Comparison of ENCODE assay signal across 31 cellular contexts in genomic region chr2:74046441-74046840, GRCh38.
"Had no signal": no experiment of that assay in that cellular context is flagged by ENCODE, and none has a peak within 500 bp of the region (broad histone marks: within the 10 kb centered on the region; RNA-seq: fewer than 3 reads in every experiment).

No MANE protein-coding gene starts in this region.

- H3K9me3 ChIP-seq: adrenal gland, body of pancreas, esophagus squamous epithelium, gastroesophageal sphincter had no signal

- H3K9me3 Mint-ChIP-seq: activated CD4-positive, alpha-beta memory T cell treated with anti-CD3 and anti-CD28 coated beads, Interleukin-2, amount 10 ng/mL, durations not matched to agents 7 days and 5 days; activated CD4-positive, alpha-beta T cell treated with anti-CD3 and anti-CD28 coated beads, Interleukin-2, amount 10 ng/mL, durations not matched to agents 7 days and 5 days; activated naive CD8-positive, alpha-beta T cell treated with anti-CD3 and anti-CD28 coated beads for 36 hours; activated naive CD8-positive, alpha-beta T cell treated with anti-CD3 and anti-CD28 coated beads, Interleukin-2, amount 50 U/mL, for 24 hours; activated T-helper 1 cell treated with anti-CD3 and anti-CD28 coated beads, Interleukin-12 subunit alpha, Interleukin-12 subunit beta, Interleukin-2, Interleukin-4 antibody, amounts not matched to agents 30 ng/mL and 10 ng/mL and 1 ng/mL, durations not matched to agents 14 hours and 24 hours and 36 hours; effector memory CD8-positive, alpha-beta T cell had no signal

- DNase-seq: activated CD4-positive, alpha-beta memory T cell treated with anti-CD3 and anti-CD28 coated beads, Interleukin-2, amount 10 ng/mL, durations not matched to agents 7 days and 5 days; activated CD4-positive, alpha-beta T cell treated with anti-CD3 and anti-CD28 coated beads for 1 hour; activated CD4-positive, alpha-beta T cell treated with anti-CD3 and anti-CD28 coated beads for 4 hours; activated CD4-positive, alpha-beta T cell treated with anti-CD3 and anti-CD28 coated beads, Interleukin-2, amount 10 ng/mL, durations not matched to agents 7 days and 5 days; activated CD4-positive, alpha-beta T cell treated with anti-CD3 and anti-CD28 coated beads, Interleukin-2, amount 50 U/mL, for 4 hours; activated gamma-delta T cell; activated naive CD4-positive, alpha-beta T cell; activated naive CD4-positive, alpha-beta T cell treated with anti-CD3 and anti-CD28 coated beads, Interleukin-2, amount 50 U/mL, for 16 hours; activated naive CD8-positive, alpha-beta T cell treated with anti-CD3 and anti-CD28 coated beads for 36 hours; activated naive CD8-positive, alpha-beta T cell treated with anti-CD3 and anti-CD28 coated beads, Interleukin-2, amount 50 U/mL, for 24 hours; activated T-cell treated with anti-CD3 and anti-CD28 coated beads, Interleukin-2, amount 50 U/mL, for 1 hour; activated T-cell treated with anti-CD3 and anti-CD28 coated beads, Interleukin-2, amount 50 U/mL, for 48 hours; adrenal gland; amygdala; aorta; body of pancreas; caudate nucleus; cortex of kidney; dermis blood vessel endothelial cell; effector CD4-positive, alpha-beta T cell; effector memory CD8-positive, alpha-beta T cell; esophagus squamous epithelium; foreskin melanocyte; head of caudate nucleus; T-helper 2 cell had no signal

- H3K27ac ChIP-seq: adrenal gland, body of pancreas, epithelial cell of prostate, gastroesophageal sphincter had no signal

- H3K27me3 ChIP-seq: adrenal gland, body of pancreas, esophagus squamous epithelium, gastroesophageal sphincter had no signal

- H3K4me1 ChIP-seq: adrenal gland, body of pancreas had no signal

- H3K27ac Mint-ChIP-seq: activated CD4-positive, alpha-beta memory T cell treated with anti-CD3 and anti-CD28 coated beads, Interleukin-2, amount 10 ng/mL, durations not matched to agents 7 days and 5 days; activated CD4-positive, alpha-beta T cell treated with anti-CD3 and anti-CD28 coated beads, Interleukin-2, amount 10 ng/mL, durations not matched to agents 7 days and 5 days; activated naive CD8-positive, alpha-beta T cell treated with anti-CD3 and anti-CD28 coated beads, Interleukin-2, amount 50 U/mL, for 24 hours had no signal

- H3K4me3 ChIP-seq: adrenal gland, body of pancreas, esophagus squamous epithelium, gastroesophageal sphincter had no signal

- H3K4me3 Mint-ChIP-seq: activated CD4-positive, alpha-beta memory T cell treated with anti-CD3 and anti-CD28 coated beads, Interleukin-2, amount 10 ng/mL, durations not matched to agents 7 days and 5 days; activated CD4-positive, alpha-beta T cell treated with anti-CD3 and anti-CD28 coated beads, Interleukin-2, amount 10 ng/mL, durations not matched to agents 7 days and 5 days; activated naive CD8-positive, alpha-beta T cell treated with anti-CD3 and anti-CD28 coated beads for 36 hours; activated naive CD8-positive, alpha-beta T cell treated with anti-CD3 and anti-CD28 coated beads, Interleukin-2, amount 50 U/mL, for 24 hours; activated T-helper 1 cell treated with anti-CD3 and anti-CD28 coated beads, Interleukin-12 subunit alpha, Interleukin-12 subunit beta, Interleukin-2, Interleukin-4 antibody, amounts not matched to agents 30 ng/mL and 10 ng/mL and 1 ng/mL, durations not matched to agents 14 hours and 24 hours and 36 hours; effector memory CD8-positive, alpha-beta T cell had no signal

- H3K27me3 Mint-ChIP-seq: activated CD4-positive, alpha-beta memory T cell treated with anti-CD3 and anti-CD28 coated beads, Interleukin-2, amount 10 ng/mL, durations not matched to agents 7 days and 5 days; activated CD4-positive, alpha-beta T cell treated with anti-CD3 and anti-CD28 coated beads, Interleukin-2, amount 10 ng/mL, durations not matched to agents 7 days and 5 days; activated naive CD8-positive, alpha-beta T cell treated with anti-CD3 and anti-CD28 coated beads for 36 hours; activated naive CD8-positive, alpha-beta T cell treated with anti-CD3 and anti-CD28 coated beads, Interleukin-2, amount 50 U/mL, for 24 hours; effector memory CD8-positive, alpha-beta T cell had no signal

- FAIRE-seq: colon, endometrium, endothelial cell of umbilical vein had no signal

- ATAC-seq: activated naive CD8-positive, alpha-beta T cell treated with anti-CD3 and anti-CD28 coated beads, Interleukin-2, amount 50 U/mL, for 24 hours; body of pancreas; effector memory CD8-positive, alpha-beta T cell; gastroesophageal sphincter had no signal
